In the genomic region with DNA sequence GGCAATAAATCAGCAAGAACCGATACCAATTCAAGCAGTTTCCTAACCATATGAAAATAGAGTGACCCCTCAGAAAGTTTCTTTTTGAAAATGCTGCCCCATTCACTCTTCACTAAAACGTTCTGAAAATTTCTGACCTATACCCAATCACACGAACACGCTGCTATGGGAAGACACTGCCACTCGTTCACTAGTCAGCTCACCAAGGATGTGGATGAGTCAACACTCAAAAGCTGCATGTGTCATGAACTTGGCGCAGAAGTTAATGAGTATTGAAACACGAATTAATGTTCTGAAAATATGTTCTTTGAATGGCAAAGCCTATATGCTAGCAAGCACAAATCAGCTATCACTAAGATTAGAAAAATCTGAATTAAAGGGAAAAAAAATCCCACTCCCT, we compare ENCODE assay signal across 14 cellular contexts.
DNase-seq lines count a peak whose midpoint lies in the region; ATAC-seq and TF ChIP-seq lines count a peak whose summit lies in the region.
"Had no signal": no experiment of that assay in that cellular context is flagged by ENCODE, and none has a peak within 500 bp of the region (broad histone marks: within the 10 kb centered on the region; RNA-seq: fewer than 3 reads in every experiment).

No MANE protein-coding gene starts in this region.

- CTCF ChIA-PET in MCF 10A (lab: Yijun Ruan, JAX) = interaction anchor here (0.6 to 6.0 kb wide), 17 partner anchors 8 to 984 kb away, joined by 3 to 78 read pairs (median 4); partner anchors contain the start of gene PREP
- CTCF ChIA-PET in activated CD4-positive, alpha-beta memory T cell treated with anti-CD3 and anti-CD28 coated beads for 36 hours (lab: Charles Lee) = interaction anchor here (1.4 kb wide), 1 partner anchor 84 kb away, joined by 3 read pairs; the partner anchor contains the start of gene PREP

- H3K27ac ChIP-seq in breast epithelium = no peak overlapping the region
- H3K27ac ChIP-seq: 22Rv1, KMS-11, SJCRH30 had no signal

- H3K9me3 Mint-ChIP-seq in MCF 10A (ENCODE audit: unreplicated experiment) = no peaks in the 10 kb centered on the region
- H3K9me3 Mint-ChIP-seq in activated CD4-positive, alpha-beta memory T cell treated with anti-CD3 and anti-CD28 coated beads for 36 hours = no peaks in the 10 kb centered on the region
- no peaks in the 10 kb centered on the region for H3K9me3 Mint-ChIP-seq in naive thymus-derived CD8-positive, alpha-beta T cell

- no peaks in the 10 kb centered on the region for H3K27me3 ChIP-seq in breast epithelium
- H3K27me3 ChIP-seq: SJCRH30 had no signal

- POLR2A ChIA-PET in MCF 10A (lab: Yijun Ruan, JAX) = interaction anchor here (0.6 to 4.9 kb wide), 19 partner anchors 8 to 231 kb away, joined by 3 to 25 read pairs (median 4); partner anchors contain the start of gene PREP
- POLR2A ChIA-PET in activated CD4-positive, alpha-beta memory T cell treated with anti-CD3 and anti-CD28 coated beads for 36 hours (lab: Charles Lee) = no interaction called here
- POLR2A ChIA-PET in naive thymus-derived CD8-positive, alpha-beta T cell (lab: Charles Lee) = no interaction called here

- BruUV-seq in MCF 10A (replicated peaks; lab: Mats Ljungman, UMichigan) = no TSS peak

- peak; percentile 70; the same call in 2 of the 3 replicates for ATAC-seq in SK-N-SH treated with all-trans-retinoic acid at 6 μM for 48 hours
- no peak for ATAC-seq in naive thymus-derived CD8-positive, alpha-beta T cell

- H3K36me3 ChIP-seq in breast epithelium = no peaks in the 10 kb centered on the region

- H3K4me3 Mint-ChIP-seq in MCF 10A (ENCODE audit: unreplicated experiment) = peak overlapping the region; percentile 15
- no peak overlapping the region for H3K4me3 Mint-ChIP-seq in activated CD4-positive, alpha-beta memory T cell treated with anti-CD3 and anti-CD28 coated beads for 36 hours
- no peak overlapping the region for H3K4me3 Mint-ChIP-seq in naive thymus-derived CD8-positive, alpha-beta T cell

- H3K4me1 ChIP-seq in breast epithelium = peaks cover 0 to 4% of the 10 kb centered on the region in 2 donors

- H3K4me3 ChIP-seq in breast epithelium (no peak overlapping the region), fibroblast of pulmonary artery (replicated peaks; ENCODE audit: low read depth, low read length) (no peak overlapping the region)
- H3K4me3 ChIP-seq: lung, SJCRH30 had no signal

- no peaks in the 10 kb centered on the region for H3K27me3 Mint-ChIP-seq in MCF 10A (ENCODE audit: insufficient read depth, unreplicated experiment)
- no peaks in the 10 kb centered on the region for H3K27me3 Mint-ChIP-seq in activated CD4-positive, alpha-beta memory T cell treated with anti-CD3 and anti-CD28 coated beads for 36 hours
- no peaks in the 10 kb centered on the region for H3K27me3 Mint-ChIP-seq in naive thymus-derived CD8-positive, alpha-beta T cell

- peaks cover 20% of the 10 kb centered on the region for H3K4me1 Mint-ChIP-seq in MCF 10A (ENCODE audit: insufficient read depth, unreplicated experiment)
- H3K4me1 Mint-ChIP-seq in activated CD4-positive, alpha-beta memory T cell treated with anti-CD3 and anti-CD28 coated beads for 36 hours (ENCODE audit: low read depth) = no peaks in the 10 kb centered on the region
- H3K4me1 Mint-ChIP-seq in naive thymus-derived CD8-positive, alpha-beta T cell = peaks cover 0 to 4% (median 0%) of the 10 kb centered on the region in 4 donors

- DNase-seq in MCF 10A (ENCODE audit: unreplicated experiment) = peak; percentile 88
- no peak for DNase-seq in breast epithelium (ENCODE audit: low spot score in 2 of 2)
- peak; percentile 41 for DNase-seq in fibroblast of pulmonary artery (ENCODE audit: low read depth)
- DNase-seq in GM20000 (ENCODE audit: low spot score) = no peak
- DNase-seq in activated CD4-positive, alpha-beta memory T cell treated with anti-CD3 and anti-CD28 coated beads for 36 hours = no peak
- DNase-seq in hippocampal formation (lab: John Stamatoyannopoulos, UW) = no peak
- DNase-seq in naive thymus-derived CD8-positive, alpha-beta T cell = no peak
- DNase-seq: activated gamma-delta T cell treated with Interleukin-2 at 50 U/mL for 16 hours, NCI-H187 treated with DMSO at 0.1 percent for 48 hours, SJCRH30 had no signal

- TF ChIP-seq POLR2A in breast epithelium (IDR thresholded peaks at IDR 0.05) = no peak

- intact Hi-C loops in MCF 10A (cut with micrococcal nuclease) (loop anchor here (1.0 to 10.0 kb wide), 5 partner anchors 45 to 231 kb away; partner anchors contain the start of gene PREP), breast epithelium (cut with DNase I; ENCODE audit: low total_unique reads) (no loop called here)
- intact Hi-C loops in activated CD4-positive, alpha-beta memory T cell treated with anti-CD3 and anti-CD28 coated beads for 36 hours (cut with micrococcal nuclease) = loop anchor here (1.0 kb wide), 1 partner anchor 85 kb away; the partner anchor contains the start of gene PREP

- TF ChIP-seq CTCF in MCF 10A (IDR thresholded peaks at IDR 0.05; ENCODE audit: unreplicated experiment) = no peak
- no peak for TF ChIP-seq CTCF in breast epithelium (IDR thresholded peaks at IDR 0.05)
- TF ChIP-seq CTCF in fibroblast of pulmonary artery (IDR thresholded peaks at IDR 0.05; ENCODE audit: low read length, missing control alignments) = no peak
- no peak for TF ChIP-seq CTCF in GM20000 (IDR thresholded peaks at IDR 0.05; ENCODE audit: extremely low read depth, missing control alignments)

- peak overlapping the region; percentile 69 for H3K27ac Mint-ChIP-seq in MCF 10A (ENCODE audit: low read depth, unreplicated experiment)
- no peak overlapping the region for H3K27ac Mint-ChIP-seq in activated CD4-positive, alpha-beta memory T cell treated with anti-CD3 and anti-CD28 coated beads for 36 hours
- no peak overlapping the region for H3K27ac Mint-ChIP-seq in naive thymus-derived CD8-positive, alpha-beta T cell

- H3K9me3 ChIP-seq in breast epithelium = no peaks in the 10 kb centered on the region
- H3K9me3 ChIP-seq: SJCRH30 had no signal

- peaks cover 53% of the 10 kb centered on the region for H3K36me3 Mint-ChIP-seq in MCF 10A (ENCODE audit: insufficient read depth, unreplicated experiment)
- peaks cover 40% of the 10 kb centered on the region for H3K36me3 Mint-ChIP-seq in activated CD4-positive, alpha-beta memory T cell treated with anti-CD3 and anti-CD28 coated beads for 36 hours
- peaks cover 8 to 86% (median 39%) of the 10 kb centered on the region in 3 donors for H3K36me3 Mint-ChIP-seq in naive thymus-derived CD8-positive, alpha-beta T cell

TF ChIP-seq in SK-N-SH treated with all-trans-retinoic acid at 6 μM for 48 hours, 23 proteins besides CTCF, POLR2A, EP300 and RAD21:
- TF ChIP-seq ZFP3 (CRISPR knock-in tag; IDR thresholded peaks at IDR 0.05) (no peak), ARNTL (CRISPR knock-in tag; IDR thresholded peaks at IDR 0.05; ENCODE audit: borderline replicate concordance, low read depth) (no peak), SNAI2 (CRISPR knock-in tag; IDR thresholded peaks at IDR 0.05) (no peak), TOX (CRISPR knock-in tag; IDR thresholded peaks at IDR 0.05; ENCODE audit: borderline replicate concordance) (no peak), CSDC2 (CRISPR knock-in tag; IDR thresholded peaks at IDR 0.05) (no peak)

Comparison
In these comparisons a context has a peak if more than half of its experiments do, and no peak if none do; other contexts are left out.
1. DNase-seq: peak in MCF 10A (single experiment) and fibroblast of pulmonary artery (single experiment); none in breast epithelium (0 of 2), GM20000 (single experiment), activated CD4-positive, alpha-beta memory T cell treated with anti-CD3 and anti-CD28 coated beads for 36 hours (single experiment), hippocampal formation (0 of 2) and naive thymus-derived CD8-positive, alpha-beta T cell (0 of 10).